Comparison of ENCODE assay signal across 8 cellular contexts in genomic region chr1:166433404-166434304, GRCh38.
A peak's percentile ranks its signal among the peaks of the same experiment; 100 is the strongest.
DNase-seq lines count a peak whose midpoint lies in the region; TF ChIP-seq lines count a peak whose summit lies in the region.
"Not testable (repeated sequence)": the region's sequence is repeated elsewhere in the genome, so short reads cannot be mapped to it uniquely, and the experiment has no call there.

No MANE protein-coding gene starts in this region.

- TF ChIP-seq CTCF in GM20000 (IDR thresholded peaks at IDR 0.05; ENCODE audit: extremely low read depth, missing control alignments): not testable (repeated sequence)
- TF ChIP-seq CTCF in LNCAP (IDR thresholded peaks at IDR 0.05) (peak; percentile 39), chondrocyte (IDR thresholded peaks at IDR 0.05) (peak; percentile 49)

- not testable (repeated sequence) for H3K4me3 Mint-ChIP-seq in chondrocyte (ENCODE audit: unreplicated experiment)

- H3K4me1 Mint-ChIP-seq in chondrocyte (ENCODE audit: low read depth): not testable (repeated sequence)

- not testable (repeated sequence) for H3K27ac Mint-ChIP-seq in chondrocyte (ENCODE audit: unreplicated experiment)

- peak; percentile 13 for DNase-seq in DMS 273 treated with DMSO at 0.1 percent for 48 hours (lab: John Stamatoyannopoulos, UW)
- peak; percentile 36 for DNase-seq in GM20000 (ENCODE audit: low spot score)
- peak; percentile 33 for DNase-seq in NCI-H446 treated with DMSO at 0.1 percent for 48 hours (lab: John Stamatoyannopoulos, UW)
- peak; percentile 52 to 60 for DNase-seq in SHP77 (lab: John Stamatoyannopoulos, UW)
- DNase-seq in chondrocyte (ENCODE audit: low spot score): not testable (repeated sequence)
- peak; percentile 50 for DNase-seq in inferior parietal cortex (ENCODE audit: extremely low spot score)
- DNase-seq in retina: peak; percentile 27

- H3K9me3 Mint-ChIP-seq in chondrocyte (ENCODE audit: low read depth): not testable (repeated sequence)

- H3K36me3 Mint-ChIP-seq in chondrocyte (ENCODE audit: low read depth): not testable (repeated sequence)

- not testable (repeated sequence) for H3K27me3 Mint-ChIP-seq in chondrocyte (ENCODE audit: low read depth)
